12 cellular contexts compared by ENCODE assay signal in the genomic region with DNA sequence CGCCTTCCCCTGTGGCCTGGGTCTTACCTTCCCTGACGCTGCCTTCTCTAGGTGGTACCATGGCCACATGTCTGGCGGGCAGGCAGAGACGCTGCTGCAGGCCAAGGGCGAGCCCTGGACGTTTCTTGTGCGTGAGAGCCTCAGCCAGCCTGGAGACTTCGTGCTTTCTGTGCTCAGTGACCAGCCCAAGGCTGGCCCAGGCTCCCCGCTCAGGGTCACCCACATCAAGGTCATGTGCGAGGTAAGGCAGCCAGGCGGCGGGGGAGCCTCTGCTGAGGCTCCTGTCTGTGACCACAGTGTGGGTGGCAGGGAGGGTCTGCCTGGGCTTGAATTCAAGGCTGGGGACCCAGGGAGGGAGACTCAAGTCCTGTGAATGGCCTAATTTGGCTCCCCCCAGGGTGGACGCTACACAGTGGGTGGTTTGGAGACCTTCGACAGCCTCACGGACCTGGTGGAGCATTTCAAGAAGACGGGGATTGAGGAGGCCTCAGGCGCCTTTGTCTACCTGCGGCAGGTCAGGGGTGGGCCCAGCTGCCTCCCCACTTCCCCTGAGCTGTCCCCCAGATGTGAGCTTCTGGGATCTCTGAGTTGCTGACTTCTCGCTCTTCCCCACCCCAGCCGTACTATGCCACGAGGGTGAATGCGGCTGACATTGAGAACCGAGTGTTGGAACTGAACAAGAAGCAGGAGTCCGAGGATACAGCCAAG. TPM values are rescaled to one million over a fixed set of nuclear protein-coding genes. Genes with fewer than 3 reads are reported as not detected.
A peak's percentile ranks its signal among the peaks of the same experiment; 100 is the strongest.
DNase-seq lines count a peak whose midpoint lies in the region; ATAC-seq, FAIRE-seq and TF ChIP-seq lines count a peak whose summit lies in the region.
"Had no signal": no experiment of that assay in that cellular context is flagged by ENCODE, and none has a peak within 500 bp of the region (broad histone marks: within the 10 kb centered on the region; RNA-seq: fewer than 3 reads in every experiment).

No MANE protein-coding gene starts in this region.

- H3K27ac Mint-ChIP-seq in activated T-helper 17 cell treated with anti-CD3 and anti-CD28 coated beads, Interleukin-2, amount 50 U/mL, for 72 hours, result peak overlapping the region; percentile 100
- H3K27ac Mint-ChIP-seq in nephron progenitor cell, result peak overlapping the region; percentile 82

- no peaks in the 10 kb centered on the region for H3K27me3 Mint-ChIP-seq in activated T-helper 17 cell treated with anti-CD3 and anti-CD28 coated beads, Interleukin-2, amount 50 U/mL, for 72 hours
- H3K27me3 Mint-ChIP-seq in nephron progenitor cell (ENCODE audit: low read depth, poor library complexity), result peaks cover 2% of the 10 kb centered on the region

- DNase-seq in GM12892 (ENCODE audit: insufficient read length) (no peak), nephron progenitor cell (no peak), NCI-H748 treated with DMSO at 0.1 percent for 48 hours (lab: John Stamatoyannopoulos, UW) (no peak), NCI-H2171 treated with DMSO at 0.1 percent for 48 hours (lab: John Stamatoyannopoulos, UW) (no peak), KBM-7 (no peak)
- DNase-seq: NCI-H1092 treated with DMSO at 0.1 percent for 48 hours, NCI-H526 had no signal

- H3K9me3 Mint-ChIP-seq in activated T-helper 17 cell treated with anti-CD3 and anti-CD28 coated beads, Interleukin-2, amount 50 U/mL, for 72 hours, result no peaks in the 10 kb centered on the region
- H3K9me3 Mint-ChIP-seq in nephron progenitor cell, result no peaks in the 10 kb centered on the region

- no peak; the same call in 1 of the 2 replicates for TF ChIP-seq POLR2A in GM12892 (IDR thresholded peaks at IDR 0.05; ENCODE audit: low read depth, low read length)

- H3K36me3 ChIP-seq in BLaER1 treated with 17β-estradiol and CSF1 and Interleukin-3, amounts not matched to agents 10 nM and 100 nM, result peaks cover under 1 to 67% (median 33%) of the 10 kb centered on the region in 11 experiments; a peak in 18 of 22 replicates

- peak overlapping the region; percentile 78 to 99 (median 86); a peak in 18 of 20 replicates for H3K4me3 ChIP-seq in BLaER1 treated with 17β-estradiol and CSF1 and Interleukin-3, amounts not matched to agents 10 nM and 100 nM

- peak overlapping the region; percentile 94 to 100 (median 99) for H3K4me2 ChIP-seq in BLaER1 treated with 17β-estradiol and CSF1 and Interleukin-3, amounts not matched to agents 10 nM and 100 nM

- peaks cover 91% of the 10 kb centered on the region for H3K36me3 Mint-ChIP-seq in activated T-helper 17 cell treated with anti-CD3 and anti-CD28 coated beads, Interleukin-2, amount 50 U/mL, for 72 hours (ENCODE audit: low read depth)
- no peaks in the 10 kb centered on the region for H3K36me3 Mint-ChIP-seq in nephron progenitor cell (ENCODE audit: low read depth)

- H3K4me1 ChIP-seq in BLaER1 treated with 17β-estradiol and CSF1 and Interleukin-3, amounts not matched to agents 10 nM and 100 nM, result peaks cover 71 to 99% (median 88%) of the 10 kb centered on the region in 10 experiments

- H3K4me1 Mint-ChIP-seq in activated T-helper 17 cell treated with anti-CD3 and anti-CD28 coated beads, Interleukin-2, amount 50 U/mL, for 72 hours, result peaks cover 54% of the 10 kb centered on the region
- H3K4me1 Mint-ChIP-seq in nephron progenitor cell, result peaks cover 62% of the 10 kb centered on the region

- peak; percentile 54 for FAIRE-seq in GM12892 (lab: Jason Lieb, UNC)
- FAIRE-seq: keratinocyte had no signal

- no peak for ATAC-seq in activated T-helper 17 cell treated with anti-CD3 and anti-CD28 coated beads, Interleukin-2, amount 50 U/mL, for 72 hours (replicated peaks)
- no peak for ATAC-seq in GM21447 (IDR thresholded peaks at IDR 0.05; ENCODE audit: unreplicated experiment)

- in situ Hi-C loops in KBM-7 (cut with MboI; ENCODE audit: low pct_unique_long_range_greater_than_20kb, low sequenced_read_pairs), result no loop called here

- H3K4me3 Mint-ChIP-seq in activated T-helper 17 cell treated with anti-CD3 and anti-CD28 coated beads, Interleukin-2, amount 50 U/mL, for 72 hours, result peak overlapping the region; percentile 87
- no peak overlapping the region for H3K4me3 Mint-ChIP-seq in nephron progenitor cell

- H3K9ac ChIP-seq in BLaER1 treated with 17β-estradiol and CSF1 and Interleukin-3, amounts not matched to agents 10 nM and 100 nM, result peak overlapping the region; percentile 88 to 95 (median 92)

- peaks cover 0 to 67% (median 23%) of the 10 kb centered on the region in 11 experiments; a peak in 13 of 22 replicates for H4K20me1 ChIP-seq in BLaER1 treated with 17β-estradiol and CSF1 and Interleukin-3, amounts not matched to agents 10 nM and 100 nM

- no peaks in the 10 kb centered on the region for H3K9me3 ChIP-seq in BLaER1 treated with 17β-estradiol and CSF1 and Interleukin-3, amounts not matched to agents 10 nM and 100 nM (replicated peaks in 1 of 11)

- TF ChIP-seq CTCF in nephron progenitor cell (IDR thresholded peaks at IDR 0.05), result no peak

- H3K27ac ChIP-seq in BLaER1 treated with 17β-estradiol and CSF1 and Interleukin-3, amounts not matched to agents 10 nM and 100 nM, result peak overlapping the region; percentile 82 to 95 (median 93); a peak in 21 of 22 replicates

- no peaks in the 10 kb centered on the region for H3K27me3 ChIP-seq in BLaER1 treated with 17β-estradiol and CSF1 and Interleukin-3, amounts not matched to agents 10 nM and 100 nM

RNA-seq across cellular contexts. Expression of gene PTPN6, which starts 3.8 kb away (rescaled TPM):
- polyA plus RNA-seq in GM12892 (2012; ENCODE audit: missing spikeins), result 286 TPM
- total RNA-seq in activated T-helper 17 cell treated with anti-CD3 and anti-CD28 coated beads, Interleukin-2, amount 50 U/mL, for 72 hours, result 100 to 1,000 TPM; 134 to 223 TPM

RNA-seq across cellular contexts. Expression of gene C12orf57, which starts 11.1 kb away (rescaled TPM):
- 175 TPM for polyA plus RNA-seq in GM12892 (2012; ENCODE audit: missing spikeins)
- 100 to 1,000 TPM; 192 to 307 TPM for total RNA-seq in activated T-helper 17 cell treated with anti-CD3 and anti-CD28 coated beads, Interleukin-2, amount 50 U/mL, for 72 hours

RNA-seq across cellular contexts. Expression of gene RNU7-1, which starts 11.3 kb away (rescaled TPM):
- polyA plus RNA-seq in GM12892 (2012; ENCODE audit: missing spikeins), result not detected
- not detected for total RNA-seq in activated T-helper 17 cell treated with anti-CD3 and anti-CD28 coated beads, Interleukin-2, amount 50 U/mL, for 72 hours
- total RNA-seq: activated CD8-positive, alpha-beta memory T cell treated with anti-CD3 and anti-CD28 coated beads for 36 hours had no signal
- polyA plus RNA-seq: keratinocyte had no signal

RNA-seq across cellular contexts. Expression of gene PHB2, which starts 15.6 kb away (rescaled TPM):
- 315 TPM for polyA plus RNA-seq in GM12892 (2012; ENCODE audit: missing spikeins)
- 100 to 1,000 TPM; 285 to 436 TPM for total RNA-seq in activated T-helper 17 cell treated with anti-CD3 and anti-CD28 coated beads, Interleukin-2, amount 50 U/mL, for 72 hours

RNA-seq across cellular contexts. Expression of gene EMG1, which starts 15.8 kb away (rescaled TPM):
- 109 TPM for polyA plus RNA-seq in GM12892 (2012; ENCODE audit: missing spikeins)
- 10 to 100 TPM; 50.9 to 90.5 TPM for total RNA-seq in activated T-helper 17 cell treated with anti-CD3 and anti-CD28 coated beads, Interleukin-2, amount 50 U/mL, for 72 hours
